In genomic region chr9:33331411-33331891, GRCh38 we compare ENCODE assay signal across 24 cellular contexts. TPM values are rescaled to one million over a fixed set of nuclear protein-coding genes. Genes with fewer than 3 reads are reported as not detected.
DNase-seq lines count a peak whose midpoint lies in the region; ATAC-seq, FAIRE-seq and TF ChIP-seq lines count a peak whose summit lies in the region.
"Had no signal": no experiment of that assay in that cellular context is flagged by ENCODE, and none has a peak within 500 bp of the region (broad histone marks: within the 10 kb centered on the region; RNA-seq: fewer than 3 reads in every experiment).

No MANE protein-coding gene starts in this region.

- no peaks in the 10 kb centered on the region for H3K9me1 ChIP-seq in K562 (ENCODE audit: control insufficient read depth, insufficient read depth, low read length)

- CTCF ChIA-PET in CD4-positive, alpha-beta T cell (lab: Charles Lee) = interaction anchor here (0.7 to 1.6 kb wide), 2 partner anchors 12 to 44 kb away, joined by 3 to 4 read pairs; no protein-coding TSS in a partner anchor
- CTCF ChIA-PET in K562 (lab: Yijun Ruan, JAX; ENCODE audit: low intra/inter-chr PET ratio) = no interaction called here

- no peak overlapping the region for H3K27ac ChIP-seq in CD4-positive, alpha-beta T cell (ENCODE audit: low read depth, low read length)
- H3K27ac ChIP-seq in K562 (ENCODE audit: extremely low read depth, low read depth, low read length) = peak overlapping the region; percentile 34; the same call in 2 of the 3 replicates
- H3K27ac ChIP-seq: right lobe of liver, suprapubic skin had no signal

- no peak for DNase-seq in CD4-positive, alpha-beta T cell
- DNase-seq in HUDEP-2 (lab: John Stamatoyannopoulos, UW; ENCODE audit: unreplicated experiment in 76 of 76) = peak in 71 of 76 experiments; percentile 2 to 90 (median 49)
- peak in 3 of 4 experiments; percentile 18 to 54 (median 27) for DNase-seq in K562 (ENCODE audit: extremely low read depth in 1 of 4, low spot score in 3 of 4)
- DNase-seq in immature natural killer cell = no peak
- DNase-seq in Right ventricle myocardium inferior (ENCODE audit: missing footprints) = no peak
- no peak for DNase-seq in NCI-H526 (lab: John Stamatoyannopoulos, UW)
- DNase-seq in cerebellum (ENCODE audit: low spot score) = no peak
- DNase-seq: activated B cell treated with CpG ODN at 0.5 μM for 24 hours; activated CD4-positive, alpha-beta T cell treated with anti-CD3 and anti-CD28 coated beads, Interleukin-2, amount 50 U/mL, for 4 hours; activated gamma-delta T cell treated with Interleukin-2 at 50 U/mL for 16 hours; activated naive CD8-positive, alpha-beta T cell treated with anti-CD3 and anti-CD28 coated beads, Interleukin-2, amount 50 U/mL, for 24 hours; CD4-positive, CD25-positive, alpha-beta regulatory T cell; effector CD8-positive, alpha-beta T cell; EL; foreskin melanocyte; left cardiac atrium; NCI-H146; right lobe of liver; stimulated activated CD4-positive, alpha-beta T cell treated with anti-CD3 and anti-CD28 coated beads, Interleukin-4, amount 100 ng/mL, for 4 hours; stimulated activated naive B cell treated with anti-CD40 and anti-IgM and Interleukin-4, amounts not matched to agents 10 μg/mL and 1 μg/mL and 100 μg/mL, for 72 hours had no signal

- 0 out of 4 replicates have a peak overlapping the region, but pooled peaks of 1 of the 2 experiments have one; percentile 28 for H3K9ac ChIP-seq in K562 (ENCODE audit: insufficient read depth in 1 of 2, low read depth in 2 of 2, low read length in 2 of 2)

- BruUV-seq in K562 (replicated peaks; lab: Mats Ljungman, UMichigan) = no TSS peak

- TF ChIP-seq EP300 in K562 (IDR thresholded peaks at IDR 0.05; ENCODE audit: low read length) = peak; percentile 79

- no peak overlapping the region for H3K4me3 ChIP-seq in K562
- H3K4me3 ChIP-seq: right lobe of liver, suprapubic skin had no signal

- H3K27me3 ChIP-seq in CD4-positive, alpha-beta T cell (ENCODE audit: control insufficient read depth, insufficient read depth, low read length) = no peaks in the 10 kb centered on the region
- H3K27me3 ChIP-seq in K562 (ENCODE audit: control insufficient read depth in 2 of 2, insufficient read depth in 2 of 2, low read length in 2 of 2) = no peaks in the 10 kb centered on the region
- H3K27me3 ChIP-seq: right lobe of liver, suprapubic skin had no signal

- H3K79me2 ChIP-seq in K562 (ENCODE audit: control insufficient read depth, insufficient read depth, low read length) = no peaks in the 10 kb centered on the region

- in situ Hi-C loops in K562 (cut with MboI) = no loop called here

- no peak for TF ChIP-seq RAD21 in K562 (CRISPR knock-in tag; conservative IDR thresholded peaks at IDR 0.05 in 1 of 2, IDR thresholded peaks at IDR 0.05 in 1 of 2)

- H3K27ac Mint-ChIP-seq in CD4-positive, alpha-beta T cell = peak overlapping the region; percentile 1
- peak overlapping the region in 4 of 6 donors; percentile 3 to 67 (median 23) for H3K27ac Mint-ChIP-seq in immature natural killer cell
- H3K27ac Mint-ChIP-seq: activated B cell treated with CpG ODN at 0.5 μM for 24 hours; activated naive CD8-positive, alpha-beta T cell treated with anti-CD3 and anti-CD28 coated beads, Interleukin-2, amount 50 U/mL, for 24 hours; CD4-positive, CD25-positive, alpha-beta regulatory T cell; memory B cell; progenitor cell of endocrine pancreas had no signal

- no peaks in the 10 kb centered on the region for H4K20me1 ChIP-seq in K562 (replicated peaks; ENCODE audit: control insufficient read depth, insufficient read depth, low read length)

- H3K9me3 ChIP-seq in CD4-positive, alpha-beta T cell (ENCODE audit: control insufficient read depth, low read length) = no peaks in the 10 kb centered on the region
- peaks cover 8% of the 10 kb centered on the region for H3K9me3 ChIP-seq in K562 (replicated peaks; ENCODE audit: control insufficient read depth, insufficient read depth, low read depth, low read length)
- H3K9me3 ChIP-seq: right lobe of liver, suprapubic skin had no signal

- no peak for FAIRE-seq in K562 (lab: Jason Lieb, UNC)
- FAIRE-seq: GM12891 had no signal

- no peak for TF ChIP-seq CTCF in CD4-positive, alpha-beta T cell (IDR thresholded peaks at IDR 0.05)
- no peak for TF ChIP-seq CTCF in K562 (IDR thresholded peaks at IDR 0.05 in 2 of 3, conservative IDR thresholded peaks at IDR 0.05 in 1 of 3; ENCODE audit: insufficient read depth in 2 of 3, low read depth in 1 of 3, low read length in 3 of 3)

- H3K27me3 Mint-ChIP-seq in CD4-positive, alpha-beta T cell = no peaks in the 10 kb centered on the region
- H3K27me3 Mint-ChIP-seq in immature natural killer cell (ENCODE audit: low read depth in 3 of 3) = peaks cover 0 to 3% (median 0%) of the 10 kb centered on the region in 3 donors
- H3K27me3 Mint-ChIP-seq: activated B cell treated with CpG ODN at 0.5 μM for 24 hours; activated naive CD8-positive, alpha-beta T cell treated with anti-CD3 and anti-CD28 coated beads, Interleukin-2, amount 50 U/mL, for 24 hours; CD4-positive, CD25-positive, alpha-beta regulatory T cell; memory B cell; progenitor cell of endocrine pancreas; stimulated activated naive B cell treated with anti-CD40 and anti-IgM and Interleukin-4, amounts not matched to agents 10 μg/mL and 1 μg/mL and 100 μg/mL, for 72 hours had no signal

- H3K9me3 Mint-ChIP-seq in CD4-positive, alpha-beta T cell = no peaks in the 10 kb centered on the region
- H3K9me3 Mint-ChIP-seq in immature natural killer cell = no peaks in the 10 kb centered on the region
- H3K9me3 Mint-ChIP-seq: activated B cell treated with CpG ODN at 0.5 μM for 24 hours; activated naive CD8-positive, alpha-beta T cell treated with anti-CD3 and anti-CD28 coated beads, Interleukin-2, amount 50 U/mL, for 24 hours; CD4-positive, CD25-positive, alpha-beta regulatory T cell; memory B cell; stimulated activated naive B cell treated with anti-CD40 and anti-IgM and Interleukin-4, amounts not matched to agents 10 μg/mL and 1 μg/mL and 100 μg/mL, for 72 hours had no signal

- H3K4me1 ChIP-seq in K562 (replicated peaks in 1 of 2; ENCODE audit: control insufficient read depth in 2 of 2, insufficient read depth in 2 of 2, low read length in 2 of 2) = peaks cover 0 to 6% of the 10 kb centered on the region in 2 experiments; a peak in 3 of 5 replicates

- POLR2A ChIA-PET in CD4-positive, alpha-beta T cell (lab: Charles Lee) = no interaction called here
- POLR2A ChIA-PET in K562 (lab: Yijun Ruan, JAX) = no interaction called here

- no peak for TF ChIP-seq POLR2A in K562 (conservative IDR thresholded peaks at IDR 0.05)

- H3K4me2 ChIP-seq in K562 (ENCODE audit: insufficient read depth, low read length) = peak overlapping the region; percentile 49

- WGBS in K562 (ENCODE audit: insufficient coverage, low coverage, missing lambda C conversion rate) = 18% methylated on average over 3 of the region's 3 CpGs

- H3K36me3 Mint-ChIP-seq in CD4-positive, alpha-beta T cell (ENCODE audit: low read depth) = peaks cover 88% of the 10 kb centered on the region
- H3K36me3 Mint-ChIP-seq in immature natural killer cell = peaks cover 17 to 44% (median 35%) of the 10 kb centered on the region in 3 donors

- no peak for ATAC-seq in CD4-positive, alpha-beta T cell (ENCODE audit: poor library complexity)
- peak; percentile 67 for ATAC-seq in K562
- ATAC-seq in Right ventricle myocardium inferior = no peak
- ATAC-seq: activated naive CD8-positive, alpha-beta T cell treated with anti-CD3 and anti-CD28 coated beads, Interleukin-2, amount 50 U/mL, for 24 hours; left cardiac atrium; right lobe of liver; stimulated activated naive B cell treated with anti-CD40 and anti-IgM and Interleukin-4, amounts not matched to agents 10 μg/mL and 1 μg/mL and 100 μg/mL, for 72 hours had no signal

- H2AFZ ChIP-seq in K562 (ENCODE audit: low read depth, low read length) = no peak overlapping the region

- H3K4me1 Mint-ChIP-seq in CD4-positive, alpha-beta T cell (ENCODE audit: low read depth) = peaks cover 5% of the 10 kb centered on the region
- H3K4me1 Mint-ChIP-seq in immature natural killer cell = no peaks in the 10 kb centered on the region
- H3K4me1 Mint-ChIP-seq: activated B cell treated with CpG ODN at 0.5 μM for 24 hours; activated naive CD8-positive, alpha-beta T cell treated with anti-CD3 and anti-CD28 coated beads, Interleukin-2, amount 50 U/mL, for 24 hours; memory B cell; stimulated activated naive B cell treated with anti-CD40 and anti-IgM and Interleukin-4, amounts not matched to agents 10 μg/mL and 1 μg/mL and 100 μg/mL, for 72 hours had no signal

- H3K36me3 ChIP-seq in K562 (ENCODE audit: control insufficient read depth, insufficient read depth, low read length) = peaks cover 77% of the 10 kb centered on the region

- intact Hi-C loops in CD4-positive, alpha-beta T cell (cut with DNase I, micrococcal nuclease) = no loop called here
- intact Hi-C loops in K562 (cut with micrococcal nuclease) (no loop called here), Right ventricle myocardium inferior (cut with DNase I) (no loop called here)

- H3K4me3 Mint-ChIP-seq in CD4-positive, alpha-beta T cell = no peak overlapping the region
- H3K4me3 Mint-ChIP-seq in immature natural killer cell = no peak overlapping the region
- H3K4me3 Mint-ChIP-seq: activated B cell treated with CpG ODN at 0.5 μM for 24 hours; activated naive CD8-positive, alpha-beta T cell treated with anti-CD3 and anti-CD28 coated beads, Interleukin-2, amount 50 U/mL, for 24 hours; CD4-positive, CD25-positive, alpha-beta regulatory T cell; memory B cell; stimulated activated naive B cell treated with anti-CD40 and anti-IgM and Interleukin-4, amounts not matched to agents 10 μg/mL and 1 μg/mL and 100 μg/mL, for 72 hours had no signal

RNA-seq across cellular contexts. Expression of gene NFX1, which starts 41.1 kb away (rescaled TPM):
- 10 to 100 TPM; 33.1 to 34.1 TPM for total RNA-seq in CD4-positive, alpha-beta T cell
- 66.7 and 97.6 TPM in 2 replicates for total RNA-seq in K562 (2011; cell fraction: chromatin; rRNA removed; ENCODE audit: low replicate concordance)
- 38.2 and 46.5 TPM in 2 replicates for total RNA-seq in K562 (2011; cell fraction: nucleolus; rRNA removed)
- 46.0 and 51.6 TPM in 2 replicates for total RNA-seq in K562 (2011; cell fraction: nucleoplasm; rRNA removed)
- 22.1 and 23.8 TPM in 2 replicates for total RNA-seq in K562 (2014; rRNA removed)
- 26.3 and 28.7 TPM in 2 replicates for total RNA-seq in K562 (2014; rRNA removed; fragmentation: Illumina TruSeq; extraction: Trizol)
- total RNA-seq in K562 (2015; rRNA removed; fragmentation: Illumina TruSeq; extraction: Trizol) = 24.8 and 26.8 TPM in 2 replicates
- 29.9 and 30.8 TPM in 2 replicates for total RNA-seq in K562 (2021)
- polyA plus RNA-seq in K562 (2011; rRNA removed) = 36.5 and 38.9 TPM in 2 replicates
- 37.3 and 38.7 TPM in 2 replicates for polyA plus RNA-seq in K562 (2011; cell fraction: cytosol; rRNA removed)
- polyA plus RNA-seq in K562 (2011; cell fraction: nucleus; rRNA removed) = 31.5 and 51.2 TPM in 2 replicates
- 24.7 and 28.0 TPM in 2 replicates for polyA plus RNA-seq in K562 (2012)
- polyA plus RNA-seq in K562 (2014; fragmentation: Illumina TruSeq; extraction: Trizol) = 32.7 and 38.5 TPM in 2 replicates
- 10 to 100 TPM in 1 of 2 experiments, 1 to 10 TPM in 1; 8.8 to 32.5 TPM for polyA plus RNA-seq in K562 (2014; fragmentation: Nextera tagmentation; extraction: Ambion mirVana)
- 24.0 TPM in 2 replicates for polyA plus RNA-seq in K562 (2014; rRNA removed)
- 86.2 and 99.5 TPM in 2 replicates for polyA minus RNA-seq in K562 (2011; rRNA and poly(A)+ RNA removed)
- polyA minus RNA-seq in K562 (2011; cell fraction: cytosol; rRNA and poly(A)+ RNA removed) = 17.6 and 30.2 TPM in 2 replicates
- 29.8 and 38.5 TPM in 2 replicates for polyA minus RNA-seq in K562 (2011; cell fraction: nucleus; rRNA and poly(A)+ RNA removed)
- 10 to 100 TPM in 2 of 3 donors, 1 to 10 TPM in 1; 8.8 to 27.0 (median 11.8) TPM for polyA plus RNA-seq in immature natural killer cell
- 29.3 TPM for total RNA-seq in Right ventricle myocardium inferior
- total RNA-seq in cerebellum = 22.1 TPM

Comparison
In these comparisons a context has a peak if more than half of its experiments do, and no peak if none do; other contexts are left out.
1. DNase-seq: peak in HUDEP-2 (71 of 76) and K562 (3 of 4); none in CD4-positive, alpha-beta T cell (0 of 10), immature natural killer cell (0 of 3), Right ventricle myocardium inferior (single experiment), NCI-H526 (0 of 2) and cerebellum (single experiment).